Comparison of ENCODE assay signal across 11 cellular contexts in the genomic region with DNA sequence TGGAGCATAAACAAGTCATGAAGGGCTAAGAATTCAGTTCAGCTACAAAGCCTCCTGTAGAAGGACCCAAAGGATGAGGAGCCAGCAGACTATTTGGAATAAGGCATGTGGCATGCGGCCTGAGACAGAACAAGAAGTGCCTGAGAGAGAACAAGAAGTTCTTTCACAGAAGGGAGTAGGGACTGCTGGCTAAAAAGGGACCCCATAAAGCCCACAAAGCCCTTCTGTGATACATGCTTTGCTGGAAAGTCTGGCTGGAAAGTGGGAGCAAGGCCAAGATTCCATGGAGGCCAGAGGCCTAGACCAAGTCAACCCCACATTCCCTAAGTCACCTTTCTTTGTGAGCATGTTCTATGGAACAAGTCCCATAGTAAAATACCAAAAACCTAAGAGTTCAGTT. TPM values are rescaled to one million over a fixed set of nuclear protein-coding genes. Genes with fewer than 3 reads are reported as not detected.
DNase-seq lines count a peak whose midpoint lies in the region; ATAC-seq and TF ChIP-seq lines count a peak whose summit lies in the region.
"Had no signal": no experiment of that assay in that cellular context is flagged by ENCODE, and none has a peak within 500 bp of the region (broad histone marks: within the 10 kb centered on the region; RNA-seq: fewer than 3 reads in every experiment).

No MANE protein-coding gene starts in this region.

- POLR2A ChIA-PET in HEK293 (lab: Yijun Ruan, JAX): no interaction called here
- POLR2A ChIA-PET in activated CD4-positive, alpha-beta memory T cell treated with anti-CD3 and anti-CD28 coated beads, Interleukin-2, amount 10 ng/mL, durations not matched to agents 7 days and 5 days (lab: Charles Lee): no interaction called here

- H3K4me1 ChIP-seq in HEK293 (ENCODE audit: control insufficient read depth, insufficient read depth, low read length): no peaks in the 10 kb centered on the region
- peaks cover 7% of the 10 kb centered on the region for H3K4me1 ChIP-seq in stomach smooth muscle (ENCODE audit: control insufficient read depth, insufficient read depth, low read length)

- H3K4me1 Mint-ChIP-seq in mesothelial cell of epicardium: no peaks in the 10 kb centered on the region
- no peaks in the 10 kb centered on the region for H3K4me1 Mint-ChIP-seq in activated CD4-positive, alpha-beta memory T cell treated with anti-CD3 and anti-CD28 coated beads, Interleukin-2, amount 10 ng/mL, durations not matched to agents 7 days and 5 days

- H3K27ac Mint-ChIP-seq in mesothelial cell of epicardium: peak overlapping the region; percentile 63
- H3K27ac Mint-ChIP-seq in activated CD4-positive, alpha-beta memory T cell treated with anti-CD3 and anti-CD28 coated beads, Interleukin-2, amount 10 ng/mL, durations not matched to agents 7 days and 5 days: no peak overlapping the region

- DNase-seq in coronary artery (ENCODE audit: low spot score) (peak; percentile 82), mesothelial cell of epicardium (ENCODE audit: low spot score in 2 of 2, unreplicated experiment in 2 of 2) (no peak), dedifferentiated amniotic fluid mesenchymal stem cell (ENCODE audit: extremely low spot score) (no peak)
- no peak for DNase-seq in activated CD4-positive, alpha-beta memory T cell treated with anti-CD3 and anti-CD28 coated beads, Interleukin-2, amount 10 ng/mL, durations not matched to agents 7 days and 5 days
- no peak for DNase-seq in activated CD8-positive, alpha-beta memory T cell treated with anti-CD3 and anti-CD28 coated beads, Interleukin-2, amount 50 U/mL, for 4 hours
- DNase-seq: activated T-cell treated with anti-CD3 and anti-CD28 coated beads, Interleukin-2, amount 50 U/mL, for 1 hour; Calu3; NCI-H1105 treated with DMSO at 0.1 percent for 48 hours had no signal

- H3K4me3 ChIP-seq in HEK293 (ENCODE audit: low read depth, low read length): no peak overlapping the region
- H3K4me3 ChIP-seq in coronary artery: no peak overlapping the region
- no peak overlapping the region for H3K4me3 ChIP-seq in stomach smooth muscle (ENCODE audit: low read length in 2 of 2)

- H3K4me3 Mint-ChIP-seq in mesothelial cell of epicardium: no peak overlapping the region
- no peak overlapping the region for H3K4me3 Mint-ChIP-seq in activated CD4-positive, alpha-beta memory T cell treated with anti-CD3 and anti-CD28 coated beads, Interleukin-2, amount 10 ng/mL, durations not matched to agents 7 days and 5 days

- peaks cover 10% of the 10 kb centered on the region for H3K36me3 Mint-ChIP-seq in mesothelial cell of epicardium
- peaks cover 37% of the 10 kb centered on the region for H3K36me3 Mint-ChIP-seq in activated CD4-positive, alpha-beta memory T cell treated with anti-CD3 and anti-CD28 coated beads, Interleukin-2, amount 10 ng/mL, durations not matched to agents 7 days and 5 days (ENCODE audit: low read depth)

- H3K27ac ChIP-seq in HEK293 (ENCODE audit: extremely low read depth, low read depth, low read length): 0 out of 2 replicates have a peak overlapping the region, but pooled peaks have one; percentile 24
- peak overlapping the region; percentile 82 to 91 for H3K27ac ChIP-seq in coronary artery
- peak overlapping the region; percentile 19 for H3K27ac ChIP-seq in stomach smooth muscle (ENCODE audit: low read length)

- no peaks in the 10 kb centered on the region for H3K9me3 Mint-ChIP-seq in mesothelial cell of epicardium
- H3K9me3 Mint-ChIP-seq in activated CD4-positive, alpha-beta memory T cell treated with anti-CD3 and anti-CD28 coated beads, Interleukin-2, amount 10 ng/mL, durations not matched to agents 7 days and 5 days: no peaks in the 10 kb centered on the region

- H3K9ac ChIP-seq in stomach smooth muscle (ENCODE audit: low read length in 2 of 2): no peak overlapping the region

- no peaks in the 10 kb centered on the region for H3K27me3 Mint-ChIP-seq in mesothelial cell of epicardium (ENCODE audit: low read depth)
- no peaks in the 10 kb centered on the region for H3K27me3 Mint-ChIP-seq in activated CD4-positive, alpha-beta memory T cell treated with anti-CD3 and anti-CD28 coated beads, Interleukin-2, amount 10 ng/mL, durations not matched to agents 7 days and 5 days

- CTCF ChIA-PET in HEK293 (lab: Yijun Ruan, JAX): interaction anchor here (1.9 kb wide), 1 partner anchor 11 kb away, joined by 8 read pairs; no protein-coding TSS in a partner anchor
- CTCF ChIA-PET in activated CD4-positive, alpha-beta memory T cell treated with anti-CD3 and anti-CD28 coated beads, Interleukin-2, amount 10 ng/mL, durations not matched to agents 7 days and 5 days (lab: Charles Lee): interaction anchor here (0.6 to 2.9 kb wide), 3 partner anchors 11 to 271 kb away, joined by 3 to 13 read pairs (median 3); no protein-coding TSS in a partner anchor

- H3K36me3 ChIP-seq in HEK293 (ENCODE audit: control insufficient read depth in 2 of 2, insufficient read depth in 1 of 2, low read length in 2 of 2) (peaks cover 17 to 39% of the 10 kb centered on the region in 2 experiments), stomach smooth muscle (ENCODE audit: control insufficient read depth in 2 of 2, insufficient read depth in 2 of 2, low read length in 2 of 2) (peaks cover 25 to 31% of the 10 kb centered on the region in 2 donors)

- TF ChIP-seq CTCF in HEK293 (tag by site-specific recombination; IDR thresholded peaks at IDR 0.05) (no peak), coronary artery (IDR thresholded peaks at IDR 0.05) (no peak), mesothelial cell of epicardium (IDR thresholded peaks at IDR 0.05; ENCODE audit: unreplicated experiment) (no peak)

- ATAC-seq in GM21447 (IDR thresholded peaks at IDR 0.05; ENCODE audit: unreplicated experiment): no peak

- no peaks in the 10 kb centered on the region for H3K9me3 ChIP-seq in HEK293 (ENCODE audit: control insufficient read depth, insufficient read depth, low read depth, low read length)
- H3K9me3 ChIP-seq in stomach smooth muscle (ENCODE audit: control insufficient read depth in 2 of 2, low read length in 2 of 2): no peaks in the 10 kb centered on the region

- no peaks in the 10 kb centered on the region for H3K27me3 ChIP-seq in stomach smooth muscle (ENCODE audit: control insufficient read depth in 1 of 2, insufficient read depth in 2 of 2, low read length in 2 of 2)

TF ChIP-seq in HEK293, 187 proteins besides CTCF, POLR2A, EP300 and RAD21 (continues in another document):
- TF ChIP-seq GFI1B (tag by site-specific recombination; IDR thresholded peaks at IDR 0.05) (no peak), ZNF785 (tag by site-specific recombination; IDR thresholded peaks at IDR 0.05) (no peak), ZNF529 (tag by site-specific recombination; IDR thresholded peaks at IDR 0.05; ENCODE audit: insufficient replicate concordance) (no peak)
- TF ChIP-seq, protein P1, sequence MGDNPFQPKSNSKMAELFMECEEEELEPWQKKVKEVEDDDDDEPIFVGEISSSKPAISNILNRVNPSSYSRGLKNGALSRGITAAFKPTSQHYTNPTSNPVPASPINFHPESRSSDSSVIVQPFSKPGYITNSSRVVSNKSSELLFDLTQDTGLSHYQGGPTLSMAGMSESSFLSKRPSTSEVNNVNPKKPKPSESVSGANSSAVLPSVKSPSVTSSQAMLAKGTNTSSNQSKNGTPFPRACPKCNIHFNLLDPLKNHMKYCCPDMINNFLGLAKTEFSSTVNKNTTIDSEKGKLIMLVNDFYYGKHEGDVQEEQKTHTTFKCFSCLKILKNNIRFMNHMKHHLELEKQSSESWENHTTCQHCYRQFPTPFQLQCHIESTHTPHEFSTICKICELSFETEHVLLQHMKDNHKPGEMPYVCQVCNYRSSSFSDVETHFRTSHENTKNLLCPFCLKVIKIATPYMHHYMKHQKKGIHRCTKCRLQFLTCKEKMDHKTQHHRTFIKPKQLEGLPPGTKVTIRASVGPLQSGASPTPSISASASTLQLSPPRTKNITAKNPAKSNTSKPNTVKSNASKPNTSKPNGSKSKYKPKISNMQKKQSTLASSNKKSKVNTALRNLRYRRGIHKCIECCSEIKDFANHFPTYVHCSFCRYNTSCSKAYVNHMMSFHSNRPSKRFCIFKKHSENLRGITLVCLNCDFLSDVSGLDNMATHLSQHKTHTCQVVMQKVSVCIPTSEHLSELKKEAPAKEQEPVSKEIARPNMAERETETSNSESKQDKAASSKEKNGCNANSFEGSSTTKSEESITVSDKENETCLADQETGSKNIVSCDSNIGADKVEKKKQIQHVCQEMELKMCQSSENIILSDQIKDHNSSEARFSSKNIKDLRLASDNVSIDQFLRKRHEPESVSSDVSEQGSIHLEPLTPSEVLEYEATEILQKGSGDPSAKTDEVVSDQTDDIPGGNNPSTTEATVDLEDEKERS (tag by site-specific recombination; IDR thresholded peaks at IDR 0.05): no peak
- TF ChIP-seq, protein P2, sequence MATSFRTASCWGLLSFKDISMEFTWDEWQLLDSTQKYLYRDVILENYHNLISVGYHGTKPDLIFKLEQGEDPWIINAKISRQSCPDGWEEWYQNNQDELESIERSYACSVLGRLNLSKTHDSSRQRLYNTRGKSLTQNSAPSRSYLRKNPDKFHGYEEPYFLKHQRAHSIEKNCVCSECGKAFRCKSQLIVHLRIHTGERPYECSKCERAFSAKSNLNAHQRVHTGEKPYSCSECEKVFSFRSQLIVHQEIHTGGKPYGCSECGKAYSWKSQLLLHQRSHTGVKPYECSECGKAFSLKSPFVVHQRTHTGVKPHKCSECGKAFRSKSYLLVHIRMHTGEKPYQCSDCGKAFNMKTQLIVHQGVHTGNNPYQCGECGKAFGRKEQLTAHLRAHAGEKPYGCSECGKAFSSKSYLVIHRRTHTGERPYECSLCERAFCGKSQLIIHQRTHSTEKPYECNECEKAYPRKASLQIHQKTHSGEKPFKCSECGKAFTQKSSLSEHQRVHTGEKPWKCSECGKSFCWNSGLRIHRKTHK (tag by site-specific recombination; IDR thresholded peaks at IDR 0.05): no peak

RNA-seq across cellular contexts. Expression of a gene that starts 35.9 kb away (rescaled TPM):
- total RNA-seq in mesothelial cell of epicardium: 51.5 to 56.4 TPM (median 52.2 TPM) in 3 replicates
- 10 to 100 TPM; 42.6 to 43.7 TPM for total RNA-seq in activated CD4-positive, alpha-beta memory T cell treated with anti-CD3 and anti-CD28 coated beads, Interleukin-2, amount 10 ng/mL, durations not matched to agents 7 days and 5 days

RNA-seq across cellular contexts. Expression of a gene that starts 41.9 kb away (rescaled TPM):
- total RNA-seq in mesothelial cell of epicardium: 35.2 to 38.1 TPM (median 35.8 TPM) in 3 replicates
- 10 to 100 TPM; 44.1 to 46.9 TPM for total RNA-seq in activated CD4-positive, alpha-beta memory T cell treated with anti-CD3 and anti-CD28 coated beads, Interleukin-2, amount 10 ng/mL, durations not matched to agents 7 days and 5 days

Comparison
In these comparisons a context has a peak if more than half of its experiments do, and no peak if none do; other contexts are left out.
1. H3K27ac ChIP-seq: peak in every context shown above with its lines; median percentile 86 in coronary artery; 24 in HEK293; 19 in stomach smooth muscle.